23 cellular contexts compared by ENCODE assay signal in genomic region chr19:29965529-29965928, GRCh38. TPM values are rescaled to one million over a fixed set of nuclear protein-coding genes. Genes with fewer than 3 reads are reported as not detected.
A peak's percentile ranks its signal among the peaks of the same experiment; 100 is the strongest.
DNase-seq lines count a peak whose midpoint lies in the region; ATAC-seq, FAIRE-seq and TF ChIP-seq lines count a peak whose summit lies in the region.
"Had no signal": no experiment of that assay in that cellular context is flagged by ENCODE, and none has a peak within 500 bp of the region (broad histone marks: within the 10 kb centered on the region; RNA-seq: fewer than 3 reads in every experiment).

No MANE protein-coding gene starts in this region.

- intact Hi-C loops in CD4-positive, alpha-beta T cell (cut with DNase I, micrococcal nuclease), result loop anchor here in 1 of 2 experiments (10.0 kb wide), 1 partner anchor 231 kb away; no protein-coding TSS in a partner anchor

- peaks cover 98% of the 10 kb centered on the region for H3K79me2 ChIP-seq in Karpas-422 (ENCODE audit: low read length)

- ATAC-seq in CD4-positive, alpha-beta T cell (ENCODE audit: poor library complexity), result no peak
- ATAC-seq in naive thymus-derived CD8-positive, alpha-beta T cell, result no peak
- ATAC-seq: activated CD4-positive, alpha-beta T cell treated with anti-CD3 and anti-CD28 coated beads for 36 hours; HCT116; stimulated activated naive CD8-positive, alpha-beta T cell treated with anti-CD3 and anti-CD28 coated beads, Interleukin-15, Interleukin-2, amounts not matched to agents 100 U/mL and 50 U/mL, for 24 hours had no signal

- H3K9me3 Mint-ChIP-seq in CD4-positive, alpha-beta T cell, result no peaks in the 10 kb centered on the region
- H3K9me3 Mint-ChIP-seq in naive thymus-derived CD8-positive, alpha-beta T cell, result no peaks in the 10 kb centered on the region
- H3K9me3 Mint-ChIP-seq: T-helper 1 cell treated with Interleukin-12 subunit alpha and Interleukin-12 subunit beta and Interleukin-4 antibody, amounts not matched to agents 30 μg/mL and 1 μg/mL, for 36 hours had no signal

- FAIRE-seq in bronchial epithelial cell (lab: Jason Lieb, UNC), result no peak
- FAIRE-seq: small intestine had no signal

- POLR2A ChIA-PET in CD4-positive, alpha-beta T cell (lab: Charles Lee), result interaction anchor here (1.8 kb wide), 1 partner anchor 24 kb away, joined by 10 read pairs; the partner anchor contains the start of gene URI1
- POLR2A ChIA-PET in naive thymus-derived CD8-positive, alpha-beta T cell (lab: Charles Lee), result no interaction called here

- H2AFZ ChIP-seq in Karpas-422 (ENCODE audit: low read length), result no peak overlapping the region

- H3K36me3 ChIP-seq in Karpas-422 (ENCODE audit: insufficient read depth, low read length) (no peaks in the 10 kb centered on the region), bronchial epithelial cell (ENCODE audit: control insufficient read depth, insufficient read depth, low read length) (no peaks in the 10 kb centered on the region)
- H3K36me3 ChIP-seq: upper lobe of right lung had no signal

- no peak overlapping the region for H3K4me3 ChIP-seq in Karpas-422 (ENCODE audit: low read length)
- H3K4me3 ChIP-seq in bronchial epithelial cell (ENCODE audit: low read depth, low read length), result no peak overlapping the region
- H3K4me3 ChIP-seq: upper lobe of right lung had no signal

- no peaks in the 10 kb centered on the region for H3K27me3 ChIP-seq in CD4-positive, alpha-beta T cell (ENCODE audit: control insufficient read depth, insufficient read depth, low read length)
- no peaks in the 10 kb centered on the region for H3K27me3 ChIP-seq in Karpas-422 (ENCODE audit: low read length)
- no peaks in the 10 kb centered on the region for H3K27me3 ChIP-seq in bronchial epithelial cell (ENCODE audit: control insufficient read depth, insufficient read depth, low read length)
- H3K27me3 ChIP-seq: upper lobe of right lung had no signal

- no peak for DNase-seq in CD4-positive, alpha-beta T cell
- no peak for DNase-seq in Karpas-422
- DNase-seq in bronchial epithelial cell (ENCODE audit: low read depth), result peak; percentile 81
- no peak for DNase-seq in naive thymus-derived CD8-positive, alpha-beta T cell
- no peak for DNase-seq in stimulated activated CD4-positive, alpha-beta T cell treated with anti-CD3 and anti-CD28 coated beads, Interleukin-2, amount 100 ng/mL, for 24 hours
- no peak for DNase-seq in stimulated activated CD8-positive, alpha-beta memory T cell treated with anti-CD3 and anti-CD28 coated beads, Interleukin-4, amount 100 ng/mL, for 48 hours
- no peak for DNase-seq in stimulated activated CD4-positive, alpha-beta T cell treated with anti-CD3 and anti-CD28 coated beads, Interleukin-2, amount 100 ng/mL, for 48 hours
- no peak for DNase-seq in NCI-H748 treated with DMSO at 0.1 percent for 48 hours (lab: John Stamatoyannopoulos, UW)
- DNase-seq: activated CD4-positive, alpha-beta T cell treated with anti-CD3 and anti-CD28 coated beads for 36 hours; activated naive CD8-positive, alpha-beta T cell treated with anti-CD3 and anti-CD28 coated beads, Interleukin-2, amount 10 ng/mL, durations not matched to agents 7 days and 5 days; C1 segment of cervical spinal cord; cerebellar nuclear complex; Kasumi-1; kidney glomerular epithelial cell; midbrain; NCI-H187 treated with DMSO at 0.1 percent for 48 hours; NCI-H526; occipital lobe; small intestine; stimulated activated naive CD8-positive, alpha-beta T cell treated with anti-CD3 and anti-CD28 coated beads, Interleukin-15, Interleukin-2, amounts not matched to agents 100 U/mL and 50 U/mL, for 24 hours; upper lobe of right lung had no signal

- peak overlapping the region; percentile 44 for H3K4me2 ChIP-seq in Karpas-422 (ENCODE audit: low read depth, low read length, poor library complexity, severe bottlenecking)

- H3K9me3 ChIP-seq in CD4-positive, alpha-beta T cell (ENCODE audit: control insufficient read depth, low read length), result no peaks in the 10 kb centered on the region
- no peaks in the 10 kb centered on the region for H3K9me3 ChIP-seq in Karpas-422 (ENCODE audit: low read length)
- H3K9me3 ChIP-seq: upper lobe of right lung had no signal

- H3K4me1 ChIP-seq in Karpas-422 (ENCODE audit: low read length), result peaks cover 58% of the 10 kb centered on the region

- no peaks in the 10 kb centered on the region for H3K27me3 Mint-ChIP-seq in CD4-positive, alpha-beta T cell
- H3K27me3 Mint-ChIP-seq in naive thymus-derived CD8-positive, alpha-beta T cell, result no peaks in the 10 kb centered on the region
- H3K27me3 Mint-ChIP-seq: activated CD4-positive, alpha-beta T cell treated with anti-CD3 and anti-CD28 coated beads for 36 hours; activated naive CD8-positive, alpha-beta T cell treated with anti-CD3 and anti-CD28 coated beads, Interleukin-2, amount 10 ng/mL, durations not matched to agents 7 days and 5 days had no signal

- peaks cover 5% of the 10 kb centered on the region for H3K36me3 Mint-ChIP-seq in CD4-positive, alpha-beta T cell (ENCODE audit: low read depth)
- H3K36me3 Mint-ChIP-seq in naive thymus-derived CD8-positive, alpha-beta T cell, result peaks cover 0 to 8% (median 0%) of the 10 kb centered on the region in 3 donors

- CTCF ChIA-PET in CD4-positive, alpha-beta T cell (lab: Charles Lee), result no interaction called here

- no peak overlapping the region for H3K27ac Mint-ChIP-seq in CD4-positive, alpha-beta T cell
- peak overlapping the region in 7 of 10 donors; percentile 1 to 70 (median 31) for H3K27ac Mint-ChIP-seq in naive thymus-derived CD8-positive, alpha-beta T cell
- H3K27ac Mint-ChIP-seq: activated naive CD8-positive, alpha-beta T cell treated with anti-CD3 and anti-CD28 coated beads, Interleukin-2, amount 10 ng/mL, durations not matched to agents 7 days and 5 days; T-helper 1 cell treated with Interleukin-12 subunit alpha and Interleukin-12 subunit beta and Interleukin-4 antibody, amounts not matched to agents 30 μg/mL and 1 μg/mL, for 36 hours had no signal

- H3K9ac ChIP-seq in Karpas-422 (ENCODE audit: low read length), result no peak overlapping the region

- H3K4me1 Mint-ChIP-seq in CD4-positive, alpha-beta T cell (ENCODE audit: low read depth), result peaks cover 85% of the 10 kb centered on the region
- H3K4me1 Mint-ChIP-seq in naive thymus-derived CD8-positive, alpha-beta T cell, result peaks cover 38 to 88% (median 86%) of the 10 kb centered on the region in 4 donors

- H3K4me3 Mint-ChIP-seq in CD4-positive, alpha-beta T cell, result peak overlapping the region; percentile 17
- peak overlapping the region in 5 of 10 donors; percentile 25 to 54 (median 35) for H3K4me3 Mint-ChIP-seq in naive thymus-derived CD8-positive, alpha-beta T cell
- H3K4me3 Mint-ChIP-seq: activated CD4-positive, alpha-beta T cell treated with anti-CD3 and anti-CD28 coated beads for 36 hours; activated naive CD8-positive, alpha-beta T cell treated with anti-CD3 and anti-CD28 coated beads, Interleukin-2, amount 10 ng/mL, durations not matched to agents 7 days and 5 days; T-helper 1 cell treated with Interleukin-12 subunit alpha and Interleukin-12 subunit beta and Interleukin-4 antibody, amounts not matched to agents 30 μg/mL and 1 μg/mL, for 36 hours had no signal

- no peaks in the 10 kb centered on the region for H3K9me2 ChIP-seq in Karpas-422 (replicated peaks; ENCODE audit: insufficient read depth, low read length)

- no peak overlapping the region for H3K27ac ChIP-seq in CD4-positive, alpha-beta T cell (ENCODE audit: low read depth, low read length)
- peak overlapping the region; percentile 61; the same call in 1 of the 2 replicates for H3K27ac ChIP-seq in Karpas-422 (ENCODE audit: low read length)
- H3K27ac ChIP-seq: upper lobe of right lung had no signal

- no peak for TF ChIP-seq CTCF in CD4-positive, alpha-beta T cell (IDR thresholded peaks at IDR 0.05)
- TF ChIP-seq CTCF in bronchial epithelial cell (IDR thresholded peaks at IDR 0.05; ENCODE audit: insufficient read depth, low read length, severe bottlenecking), result no peak

- H4K20me1 ChIP-seq in Karpas-422 (ENCODE audit: insufficient read depth, low read depth, low read length), result peaks cover 9% of the 10 kb centered on the region; the same call in 1 of the 2 replicates

RNA-seq across cellular contexts. Expression of gene URI1, which starts 23.5 kb away (rescaled TPM):
- 10 to 100 TPM; 50.9 to 63.6 TPM for total RNA-seq in CD4-positive, alpha-beta T cell
- total RNA-seq in Karpas-422 (2014; rRNA removed; shearing (Covaris generic); ENCODE audit: low replicate concordance), result 77.7 and 106 TPM in 2 replicates
- total RNA-seq in bronchial epithelial cell, result 101 and 112 TPM in 2 replicates
- 10 to 100 TPM; 89.0 to 98.4 TPM for total RNA-seq in naive thymus-derived CD8-positive, alpha-beta T cell
- polyA plus RNA-seq in naive thymus-derived CD8-positive, alpha-beta T cell, result 10 to 100 TPM; 17.3 to 41.7 (median 37.7) TPM
